Comparison of ENCODE assay signal across 8 cellular contexts in genomic region chr6:99588618-99589289, GRCh38.
DNase-seq lines count a peak whose midpoint lies in the region; ATAC-seq, FAIRE-seq and TF ChIP-seq lines count a peak whose summit lies in the region.

No MANE protein-coding gene starts in this region.

- TF ChIP-seq EP300 in Ishikawa (IDR thresholded peaks at IDR 0.05; ENCODE audit: borderline replicate concordance): no peak

- intact Hi-C loops in head of caudate nucleus (cut with DNase I): no loop called here
- intact Hi-C loops in posterior cingulate gyrus (cut with DNase I): loop anchor here (10.0 kb wide), 1 partner anchor 156 kb away; no protein-coding TSS in a partner anchor

- peak; percentile 82 for TF ChIP-seq RAD21 in Ishikawa (IDR thresholded peaks at IDR 0.05; ENCODE audit: low read depth)

- no peak for FAIRE-seq in RCC 7860 (lab: Jason Lieb, UNC)

- DNase-seq in EH (ENCODE audit: low read depth): peak; percentile 74
- DNase-seq in RKO (ENCODE audit: low spot score): peak; percentile 76
- DNase-seq in activated naive CD4-positive, alpha-beta T cell treated with Interleukin-2 at 50 U/mL for 16 hours: peak; percentile 75
- peak in 41 of 42 donors; percentile 29 to 82 (median 67) for DNase-seq in head of caudate nucleus
- peak in 8 of 10 donors; percentile 36 to 89 (median 52) for DNase-seq in posterior cingulate gyrus
- DNase-seq in RCC 7860 (ENCODE audit: low spot score): no peak

- ATAC-seq in GM21717 (IDR thresholded peaks at IDR 0.05; ENCODE audit: unreplicated experiment): peak; percentile 96

TF ChIP-seq in Ishikawa, 13 proteins besides CTCF, POLR2A, EP300 and RAD21:
- TF ChIP-seq NFIC (IDR thresholded peaks at IDR 0.05) (no peak), ZBTB7A (IDR thresholded peaks at IDR 0.05; ENCODE audit: low read depth) (no peak), CEBPB (IDR thresholded peaks at IDR 0.05) (no peak), MAX (IDR thresholded peaks at IDR 0.05) (peak; percentile 63)
